In the genomic region with DNA sequence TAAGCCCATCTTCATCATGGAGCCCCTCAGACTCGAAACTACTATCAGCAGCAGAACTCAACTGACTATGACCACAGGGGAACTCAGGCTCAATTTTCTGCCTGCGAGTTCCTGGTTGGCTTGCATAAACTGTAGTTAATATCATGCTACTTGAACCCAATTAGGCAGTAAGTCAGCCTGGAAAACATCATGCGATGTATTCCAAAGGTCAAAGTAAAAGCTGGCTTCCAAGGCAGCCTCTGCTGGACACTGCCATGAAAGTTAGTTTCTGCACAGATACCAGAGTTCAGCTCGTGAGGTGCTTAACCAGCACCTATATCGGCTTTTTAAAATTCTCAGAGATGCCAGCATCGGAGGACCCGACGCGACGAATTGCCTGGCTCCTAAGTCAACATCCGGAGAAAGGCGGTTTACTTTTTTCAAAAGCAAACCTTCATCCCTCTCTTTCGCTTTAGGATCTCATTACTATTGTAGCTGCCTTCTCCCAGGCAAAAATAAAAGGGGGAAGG, we compare ENCODE assay signal across 8 cellular contexts. TPM values are rescaled to one million over a fixed set of nuclear protein-coding genes. Genes with fewer than 3 reads are reported as not detected.
DNase-seq lines count a peak whose midpoint lies in the region; ATAC-seq, FAIRE-seq and TF ChIP-seq lines count a peak whose summit lies in the region.

No MANE protein-coding gene starts in this region.

- H3K4me3 ChIP-seq in bronchial epithelial cell (ENCODE audit: low read depth, low read length) (peak overlapping the region; percentile 94), right lobe of liver (peak overlapping the region; percentile 84 to 94 (median 85)), tibial artery (peak overlapping the region; percentile 78 to 93)

- peak; percentile 86 for TF ChIP-seq POLR2A in right lobe of liver (IDR thresholded peaks at IDR 0.05)

- intact Hi-C loops in right lobe of liver (cut with DNase I) (no loop called here), tibial artery (cut with DNase I; ENCODE audit: low total_unique reads) (loop anchor here (5.0 kb wide), 1 partner anchor 40 kb away; no protein-coding TSS in a partner anchor)

- WGBS in right lobe of liver (ENCODE audit: insufficient coverage, low coverage, low lambda C conversion rate, missing lambda C conversion rate): under 1% methylated on average over 13 of the region's 13 CpGs

- peaks cover 0 to 20% (median 5%) of the 10 kb centered on the region in 4 donors for H3K4me1 ChIP-seq in right lobe of liver
- peaks cover 0 to 53% (median 26%) of the 10 kb centered on the region in 4 donors for H3K4me1 ChIP-seq in tibial artery

- no peaks in the 10 kb centered on the region for H3K9me3 ChIP-seq in right lobe of liver
- H3K9me3 ChIP-seq in tibial artery: no peaks in the 10 kb centered on the region

- FAIRE-seq in bronchial epithelial cell (lab: Jason Lieb, UNC): no peak

- H3K27me3 ChIP-seq in bronchial epithelial cell (ENCODE audit: control insufficient read depth, insufficient read depth, low read length) (no peaks in the 10 kb centered on the region), right lobe of liver (no peaks in the 10 kb centered on the region), tibial artery (no peaks in the 10 kb centered on the region)

- H3K36me3 ChIP-seq in bronchial epithelial cell (ENCODE audit: control insufficient read depth, insufficient read depth, low read length) (no peaks in the 10 kb centered on the region), right lobe of liver (no peaks in the 10 kb centered on the region), tibial artery (no peaks in the 10 kb centered on the region)

- in situ Hi-C loops in Caki2 (cut with HindIII; ENCODE audit: low pct_unique_long_range_greater_than_20kb, low sequenced_read_pairs): loop anchor here (5.0 kb wide), 1 partner anchor 45 kb away; no protein-coding TSS in a partner anchor

- TF ChIP-seq CTCF in bronchial epithelial cell (IDR thresholded peaks at IDR 0.05; ENCODE audit: insufficient read depth, low read length, severe bottlenecking): no peak
- no peak for TF ChIP-seq CTCF in right lobe of liver (IDR thresholded peaks at IDR 0.05)
- no peak for TF ChIP-seq CTCF in tibial artery (IDR thresholded peaks at IDR 0.05)

- DNase-seq in Caki2 (ENCODE audit: low read depth): peak; percentile 62
- peak; percentile 7 for DNase-seq in M059J (ENCODE audit: low read depth)
- DNase-seq in bronchial epithelial cell (ENCODE audit: low read depth): no peak
- DNase-seq in right lobe of liver: peak in 1 of 3 donors; percentile 73
- DNase-seq in tibial artery: no peak
- DNase-seq in foreskin melanocyte: no peak

- ATAC-seq in right lobe of liver: peak; percentile 28 to 55 (median 49)
- ATAC-seq in GM21360 (IDR thresholded peaks at IDR 0.05; ENCODE audit: unreplicated experiment): no peak
- ATAC-seq in HG02571 (IDR thresholded peaks at IDR 0.05; ENCODE audit: unreplicated experiment): no peak

- H3K27ac ChIP-seq in right lobe of liver (peak overlapping the region; percentile 97 to 100 (median 99)), tibial artery (peak overlapping the region; percentile 97 to 99)

RNA-seq across cellular contexts. Expression of gene ANP32A, which starts 3.8 kb away (rescaled TPM):
- 27.1 and 53.8 TPM in 2 replicates for total RNA-seq in Caki2 (2014; rRNA removed; shearing (Covaris generic); ENCODE audit: low replicate concordance)
- total RNA-seq in M059J (2014; rRNA removed; shearing (Covaris generic)): 102 and 114 TPM in 2 replicates
- total RNA-seq in bronchial epithelial cell: 42.6 and 44.2 TPM in 2 replicates
- 10 to 100 TPM; 39.9 to 66.6 (median 49.0) TPM for total RNA-seq in right lobe of liver

Comparison
In these comparisons a context has a peak if more than half of its experiments do, and no peak if none do; other contexts are left out.
1. DNase-seq: peak in Caki2 (single experiment) and M059J (single experiment); none in bronchial epithelial cell (single experiment), tibial artery (0 of 2) and foreskin melanocyte (single experiment).
2. ATAC-seq: peak in right lobe of liver (4 of 4); none in GM21360 (single experiment) and HG02571 (single experiment).
3. Peak in every context shown above with its lines, with median percentiles within 50 percentile points of each other: H3K4me3 ChIP-seq.